ENCODE assay signal across 8 cellular contexts in genomic region chr22:41092847-41093371, GRCh38. TPM values are rescaled to one million over a fixed set of nuclear protein-coding genes. Genes with fewer than 3 reads are reported as not detected.
DNase-seq lines count a peak whose midpoint lies in the region; ATAC-seq and TF ChIP-seq lines count a peak whose summit lies in the region.

No MANE protein-coding gene starts in this region.

- H3K27ac Mint-ChIP-seq in activated naive CD4-positive, alpha-beta T cell treated with anti-CD3 and anti-CD28 coated beads for 36 hours: peak overlapping the region; percentile 86
- peak overlapping the region; percentile 99 for H3K27ac Mint-ChIP-seq in activated CD8-positive, alpha-beta T cell treated with anti-CD3 and anti-CD28 coated beads, Interleukin-2, amount 10 ng/mL, durations not matched to agents 7 days and 5 days
- peak overlapping the region; percentile 98 for H3K27ac Mint-ChIP-seq in nephron progenitor cell

- DNase-seq in activated naive CD4-positive, alpha-beta T cell treated with anti-CD3 and anti-CD28 coated beads for 36 hours: peak; percentile 19
- DNase-seq in activated naive CD4-positive, alpha-beta T cell treated with anti-CD3 and anti-CD28 coated beads, Interleukin-2, amount 50 U/mL, for 16 hours: no peak
- DNase-seq in NAMALWA (ENCODE audit: low spot score): peak; percentile 69
- DNase-seq in activated CD8-positive, alpha-beta T cell treated with anti-CD3 and anti-CD28 coated beads, Interleukin-2, amount 10 ng/mL, durations not matched to agents 7 days and 5 days: peak; percentile 48
- peak; percentile 46 for DNase-seq in fibroblast of the aortic adventitia (ENCODE audit: low read depth)
- peak; percentile 32 for DNase-seq in nephron progenitor cell
- DNase-seq in AG08395 (ENCODE audit: low spot score): no peak

- no peaks in the 10 kb centered on the region for H3K27me3 Mint-ChIP-seq in activated naive CD4-positive, alpha-beta T cell treated with anti-CD3 and anti-CD28 coated beads for 36 hours (ENCODE audit: low read depth)
- no peaks in the 10 kb centered on the region for H3K27me3 Mint-ChIP-seq in activated CD8-positive, alpha-beta T cell treated with anti-CD3 and anti-CD28 coated beads, Interleukin-2, amount 10 ng/mL, durations not matched to agents 7 days and 5 days (ENCODE audit: low read depth)
- H3K27me3 Mint-ChIP-seq in nephron progenitor cell (ENCODE audit: low read depth, poor library complexity): no peaks in the 10 kb centered on the region

- no peak for TF ChIP-seq CTCF in fibroblast of the aortic adventitia (IDR thresholded peaks at IDR 0.05; ENCODE audit: insufficient read depth, low read length)
- no peak for TF ChIP-seq CTCF in nephron progenitor cell (IDR thresholded peaks at IDR 0.05)

- H3K9me3 Mint-ChIP-seq in activated naive CD4-positive, alpha-beta T cell treated with anti-CD3 and anti-CD28 coated beads for 36 hours: no peaks in the 10 kb centered on the region
- no peaks in the 10 kb centered on the region for H3K9me3 Mint-ChIP-seq in activated CD8-positive, alpha-beta T cell treated with anti-CD3 and anti-CD28 coated beads, Interleukin-2, amount 10 ng/mL, durations not matched to agents 7 days and 5 days (ENCODE audit: insufficient read depth)
- peaks cover 16% of the 10 kb centered on the region for H3K9me3 Mint-ChIP-seq in nephron progenitor cell

- POLR2A ChIA-PET in activated CD8-positive, alpha-beta T cell treated with anti-CD3 and anti-CD28 coated beads, Interleukin-2, amount 10 ng/mL, durations not matched to agents 7 days and 5 days (lab: Charles Lee): interaction anchor here (0.6 to 6.6 kb wide), 12 partner anchors 11 to 914 kb away, joined by 3 to 107 read pairs (median 5); partner anchors contain the start of genes RANGAP1 and RBX1

- ATAC-seq in activated CD8-positive, alpha-beta T cell treated with anti-CD3 and anti-CD28 coated beads, Interleukin-2, amount 10 ng/mL, durations not matched to agents 7 days and 5 days: no peak
- ATAC-seq in GM21447 (IDR thresholded peaks at IDR 0.05; ENCODE audit: unreplicated experiment): no peak

- peaks cover 36% of the 10 kb centered on the region for H3K4me1 Mint-ChIP-seq in activated naive CD4-positive, alpha-beta T cell treated with anti-CD3 and anti-CD28 coated beads for 36 hours (ENCODE audit: low read depth)
- peaks cover 33% of the 10 kb centered on the region for H3K4me1 Mint-ChIP-seq in activated CD8-positive, alpha-beta T cell treated with anti-CD3 and anti-CD28 coated beads, Interleukin-2, amount 10 ng/mL, durations not matched to agents 7 days and 5 days (ENCODE audit: low read depth)
- peaks cover 44% of the 10 kb centered on the region for H3K4me1 Mint-ChIP-seq in nephron progenitor cell

- CTCF ChIA-PET in activated naive CD4-positive, alpha-beta T cell treated with anti-CD3 and anti-CD28 coated beads for 36 hours (lab: Charles Lee): interaction anchor here (0.6 to 2.0 kb wide), 4 partner anchors 144 to 172 kb away, joined by 3 to 6 read pairs (median 4); no protein-coding TSS in a partner anchor
- CTCF ChIA-PET in activated CD8-positive, alpha-beta T cell treated with anti-CD3 and anti-CD28 coated beads, Interleukin-2, amount 10 ng/mL, durations not matched to agents 7 days and 5 days (lab: Charles Lee): interaction anchor here (0.8 to 3.1 kb wide), 4 partner anchors 22 to 170 kb away, joined by 3 to 24 read pairs (median 4); no protein-coding TSS in a partner anchor

- intact Hi-C loops in activated naive CD4-positive, alpha-beta T cell treated with anti-CD3 and anti-CD28 coated beads for 36 hours (cut with micrococcal nuclease): loop anchor here (5.0 kb wide), 2 partner anchors 209 to 236 kb away; partner anchors contain the start of genes ST13, XPNPEP3 and ZC3H7B

- H3K4me3 ChIP-seq in fibroblast of the aortic adventitia (ENCODE audit: low read depth, low read length): peak overlapping the region; percentile 89

- H3K4me3 Mint-ChIP-seq in activated naive CD4-positive, alpha-beta T cell treated with anti-CD3 and anti-CD28 coated beads for 36 hours: peak overlapping the region; percentile 92
- peak overlapping the region; percentile 100 for H3K4me3 Mint-ChIP-seq in activated CD8-positive, alpha-beta T cell treated with anti-CD3 and anti-CD28 coated beads, Interleukin-2, amount 10 ng/mL, durations not matched to agents 7 days and 5 days
- H3K4me3 Mint-ChIP-seq in nephron progenitor cell: peak overlapping the region; percentile 98

- H3K36me3 Mint-ChIP-seq in activated naive CD4-positive, alpha-beta T cell treated with anti-CD3 and anti-CD28 coated beads for 36 hours (ENCODE audit: low read depth): peaks cover 10% of the 10 kb centered on the region
- peaks cover 31% of the 10 kb centered on the region for H3K36me3 Mint-ChIP-seq in activated CD8-positive, alpha-beta T cell treated with anti-CD3 and anti-CD28 coated beads, Interleukin-2, amount 10 ng/mL, durations not matched to agents 7 days and 5 days (ENCODE audit: low read depth)
- peaks cover 29% of the 10 kb centered on the region for H3K36me3 Mint-ChIP-seq in nephron progenitor cell (ENCODE audit: low read depth)

RNA-seq across cellular contexts. Expression of gene EP300, which starts 0.5 kb away (rescaled TPM):
- total RNA-seq in activated naive CD4-positive, alpha-beta T cell treated with anti-CD3 and anti-CD28 coated beads for 36 hours: 10 to 100 TPM; 37.2 to 38.4 TPM
- total RNA-seq in activated CD8-positive, alpha-beta T cell treated with anti-CD3 and anti-CD28 coated beads, Interleukin-2, amount 10 ng/mL, durations not matched to agents 7 days and 5 days: 10 to 100 TPM; 59.2 to 65.2 TPM
- 49.0 and 85.5 TPM in 2 replicates for total RNA-seq in fibroblast of the aortic adventitia (ENCODE audit: low replicate concordance)

Comparison
In these comparisons a context has a peak if more than half of its experiments do, and no peak if none do; other contexts are left out.
1. DNase-seq: peak in activated naive CD4-positive, alpha-beta T cell treated with anti-CD3 and anti-CD28 coated beads for 36 hours (single experiment), NAMALWA (single experiment), activated CD8-positive, alpha-beta T cell treated with anti-CD3 and anti-CD28 coated beads, Interleukin-2, amount 10 ng/mL, durations not matched to agents 7 days and 5 days (single experiment), fibroblast of the aortic adventitia (single experiment) and nephron progenitor cell (single experiment); none in activated naive CD4-positive, alpha-beta T cell treated with anti-CD3 and anti-CD28 coated beads, Interleukin-2, amount 50 U/mL, for 16 hours (single experiment) and AG08395 (single experiment).
2. Peak in every context shown above with its lines, with median percentiles within 50 percentile points of each other: H3K27ac Mint-ChIP-seq and H3K4me3 Mint-ChIP-seq.